ENCODE assay signal across 15 cellular contexts in the genomic region with DNA sequence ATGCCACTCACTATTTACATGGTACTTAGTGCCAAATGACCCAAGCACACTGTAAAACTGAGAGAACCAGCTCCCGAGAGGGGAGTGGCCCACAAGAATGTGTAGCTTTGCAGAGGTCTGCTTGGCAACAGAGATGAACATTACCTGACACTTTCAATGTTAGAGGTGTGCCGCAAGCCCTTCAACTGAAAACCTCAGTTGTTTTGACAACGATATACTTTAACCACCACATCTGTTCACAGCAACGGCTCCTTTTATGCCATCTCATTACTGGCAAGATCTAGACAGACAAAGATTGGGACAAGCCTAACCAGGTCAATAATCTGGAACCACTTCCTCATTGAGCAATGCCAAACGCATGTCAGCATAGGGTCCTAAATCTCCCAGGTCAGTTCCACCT. TPM values are rescaled to one million over a fixed set of nuclear protein-coding genes. Genes with fewer than 3 reads are reported as not detected.
DNase-seq lines count a peak whose midpoint lies in the region; ATAC-seq, FAIRE-seq and TF ChIP-seq lines count a peak whose summit lies in the region.
"Had no signal": no experiment of that assay in that cellular context is flagged by ENCODE, and none has a peak within 500 bp of the region (broad histone marks: within the 10 kb centered on the region; RNA-seq: fewer than 3 reads in every experiment).

No MANE protein-coding gene starts in this region.

- FAIRE-seq in HepG2 (lab: Jason Lieb, UNC) (no peak), RCC 7860 (lab: Jason Lieb, UNC) (no peak)

- H3K4me1 ChIP-seq in liver (ENCODE audit: control insufficient read depth in 4 of 4, insufficient read depth in 4 of 4, low read length in 3 of 4) (peaks cover 0 to 41% (median 35%) of the 10 kb centered on the region in 4 donors), HepG2 (ENCODE audit: insufficient read depth, low read length) (peaks cover 12% of the 10 kb centered on the region), heart right ventricle (peaks cover 0 to 42% (median 7%) of the 10 kb centered on the region in 9 donors)

- ATAC-seq in HepG2 (no peak), heart right ventricle (peak in 2 of 8 donors; percentile 32 to 59), GM18909 (IDR thresholded peaks at IDR 0.05; ENCODE audit: poor library complexity, unreplicated experiment) (no peak)

- TF ChIP-seq RAD21 in liver (IDR thresholded peaks at IDR 0.05) (no peak), HepG2 (CRISPR knock-in tag; IDR thresholded peaks at IDR 0.05) (no peak)

- H4K20me1 ChIP-seq in HepG2 (ENCODE audit: insufficient read depth, low read length): no peaks in the 10 kb centered on the region
- H4K20me1 ChIP-seq: BLaER1 treated with 17β-estradiol and CSF1 and Interleukin-3, amounts not matched to agents 10 nM and 100 nM had no signal

- TF ChIP-seq POLR2A in HepG2 (IDR thresholded peaks at IDR 0.05; ENCODE audit: insufficient read depth in 1 of 2, low read depth in 2 of 2, low read length in 2 of 2): no peak

- DNase-seq in HepG2 (ENCODE audit: low spot score) (no peak), NCI-H69 (lab: John Stamatoyannopoulos, UW) (peak; percentile 20), heart right ventricle (no peak), iPS-NIHi11 (ENCODE audit: low spot score) (no peak), RCC 7860 (ENCODE audit: low spot score) (no peak), GM03348 (ENCODE audit: low spot score) (no peak)
- DNase-seq: activated CD4-positive, alpha-beta T cell treated with anti-CD3 and anti-CD28 coated beads for 48 hours; effector CD8-positive, alpha-beta T cell; midbrain; NCI-H187 treated with DMSO at 0.1 percent for 48 hours; stimulated activated CD8-positive, alpha-beta memory T cell treated with anti-CD3 and anti-CD28 coated beads, Interleukin-4, amount 100 ng/mL, for 48 hours had no signal

- H2AFZ ChIP-seq in HepG2 (ENCODE audit: low read length): no peak overlapping the region
- H2AFZ ChIP-seq: hepatocyte had no signal

- intact Hi-C loops in HepG2 (cut with micrococcal nuclease; ENCODE audit: unreplicated experiment): no loop called here
- intact Hi-C loops in heart right ventricle (cut with DNase I): no loop called here

- POLR2A ChIA-PET in HepG2 (lab: Yijun Ruan, JAX): no interaction called here

- no TSS peak for BruUV-seq in HepG2 (replicated peaks; lab: Mats Ljungman, UMichigan)

- no peaks in the 10 kb centered on the region for H3K79me2 ChIP-seq in HepG2 (ENCODE audit: insufficient read depth, low read length)
- H3K79me2 ChIP-seq: hepatocyte had no signal

- H3K4me2 ChIP-seq in HepG2 (ENCODE audit: low read depth, low read length): no peak overlapping the region
- H3K4me2 ChIP-seq: BLaER1 treated with 17β-estradiol and CSF1 and Interleukin-3, amounts not matched to agents 10 nM and 100 nM; hepatocyte had no signal

- H3K9me3 ChIP-seq in liver (ENCODE audit: control insufficient read depth in 4 of 4, low read length in 3 of 4): no peaks in the 10 kb centered on the region
- no peaks in the 10 kb centered on the region for H3K9me3 ChIP-seq in HepG2 (ENCODE audit: low read length)
- H3K9me3 ChIP-seq in heart right ventricle: no peaks in the 10 kb centered on the region
- H3K9me3 ChIP-seq: BLaER1 treated with 17β-estradiol and CSF1 and Interleukin-3, amounts not matched to agents 10 nM and 100 nM had no signal

- TF ChIP-seq CTCF in liver (IDR thresholded peaks at IDR 0.05; ENCODE audit: low read depth, low read length, missing input control) (no peak), HepG2 (CRISPR knock-in tag; IDR thresholded peaks at IDR 0.05) (no peak), heart right ventricle (IDR thresholded peaks at IDR 0.05) (no peak)

- H3K27ac ChIP-seq in liver (ENCODE audit: low read depth in 1 of 2, low read length in 2 of 2) (peak overlapping the region; percentile 48 to 79), HepG2 (ENCODE audit: extremely low read length, insufficient read depth, low read length) (no peak overlapping the region), heart right ventricle (peak overlapping the region; percentile 28 to 83 (median 68))
- H3K27ac ChIP-seq: BLaER1 treated with 17β-estradiol and CSF1 and Interleukin-3, amounts not matched to agents 10 nM and 100 nM; hepatocyte had no signal

- WGBS in liver: 28% methylated on average over 5 of the region's 5 CpGs
- WGBS in HepG2 (ENCODE audit: low lambda C conversion rate): 97% methylated on average over 5 of the region's 5 CpGs
- 54 to 69% methylated on average over 5 of the region's 5 CpGs for WGBS in heart right ventricle, 2 donors

- no peaks in the 10 kb centered on the region for H3K27me3 ChIP-seq in liver (ENCODE audit: control insufficient read depth in 4 of 4, insufficient read depth in 4 of 4, low read length in 3 of 4)
- no peaks in the 10 kb centered on the region for H3K27me3 ChIP-seq in HepG2 (ENCODE audit: control insufficient read depth in 1 of 2, insufficient read depth in 2 of 2, low read length in 2 of 2)
- H3K27me3 ChIP-seq in heart right ventricle: no peaks in the 10 kb centered on the region
- H3K27me3 ChIP-seq: BLaER1 treated with 17β-estradiol and CSF1 and Interleukin-3, amounts not matched to agents 10 nM and 100 nM; hepatocyte had no signal

- H3K4me3 ChIP-seq in liver (ENCODE audit: low read depth in 1 of 3, low read length in 3 of 3): no peak overlapping the region
- no peak overlapping the region for H3K4me3 ChIP-seq in HepG2 (replicated peaks in 1 of 3; ENCODE audit: insufficient read depth in 1 of 3, low read depth in 2 of 3, low read length in 3 of 3)
- peak overlapping the region in 5 of 10 donors; percentile 6 to 19 (median 13) for H3K4me3 ChIP-seq in heart right ventricle
- H3K4me3 ChIP-seq: BLaER1 treated with 17β-estradiol and CSF1 and Interleukin-3, amounts not matched to agents 10 nM and 100 nM; hepatocyte had no signal

- CTCF ChIA-PET in HepG2 (lab: Yijun Ruan, JAX; ENCODE audit: low intra/inter-chr PET ratio, low total read pairs): no interaction called here

- H3K36me3 ChIP-seq in liver (ENCODE audit: control insufficient read depth in 4 of 4, insufficient read depth in 3 of 4, low read depth in 1 of 4, low read length in 3 of 4): no peaks in the 10 kb centered on the region
- peaks cover 1 to 4% of the 10 kb centered on the region in 2 experiments; a peak in 2 of 5 replicates for H3K36me3 ChIP-seq in HepG2 (replicated peaks in 1 of 2; ENCODE audit: control insufficient read depth in 1 of 2, insufficient read depth in 2 of 2, low read length in 2 of 2)
- H3K36me3 ChIP-seq in heart right ventricle: no peaks in the 10 kb centered on the region

- in situ Hi-C loops in HepG2 (cut with HindIII; ENCODE audit: extremely low pct_ligation_motif_present, low pct_unique_long_range_greater_than_20kb): no loop called here

- TF ChIP-seq EP300 in HepG2 (IDR thresholded peaks at IDR 0.05; ENCODE audit: low read depth in 2 of 2, low read length in 2 of 2): no peak
- no peak for TF ChIP-seq EP300 in HepG2 (CRISPR knock-in tag; IDR thresholded peaks at IDR 0.05; ENCODE audit: borderline replicate concordance)

- H3K9ac ChIP-seq in liver (ENCODE audit: low read depth in 1 of 2, low read length in 2 of 2) (peak overlapping the region in 1 of 2 donors; percentile 12), HepG2 (ENCODE audit: insufficient read depth, low read depth, low read length) (no peak overlapping the region)
- H3K9ac ChIP-seq: BLaER1 treated with 17β-estradiol and CSF1 and Interleukin-3, amounts not matched to agents 10 nM and 100 nM had no signal

TF ChIP-seq in liver, 16 proteins besides CTCF, POLR2A, EP300 and RAD21 (continues in another document):
- TF ChIP-seq, protein P1, sequence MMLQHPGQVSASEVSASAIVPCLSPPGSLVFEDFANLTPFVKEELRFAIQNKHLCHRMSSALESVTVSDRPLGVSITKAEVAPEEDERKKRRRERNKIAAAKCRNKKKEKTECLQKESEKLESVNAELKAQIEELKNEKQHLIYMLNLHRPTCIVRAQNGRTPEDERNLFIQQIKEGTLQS (IDR thresholded peaks at IDR 0.05): no peak
- peak in 1 of 2 donors; percentile 38 for TF ChIP-seq RXRA (IDR thresholded peaks at IDR 0.05)

TF ChIP-seq in HepG2, 621 proteins besides CTCF, POLR2A, EP300 and RAD21 (continues in another document):
- TF ChIP-seq ZMYM4 (CRISPR knock-in tag; IDR thresholded peaks at IDR 0.05) (no peak), ATF5 (CRISPR knock-in tag; IDR thresholded peaks at IDR 0.05; ENCODE audit: low read depth) (no peak), SMARCE1 (IDR thresholded peaks at IDR 0.05; ENCODE audit: borderline replicate concordance) (no peak)

RNA-seq across cellular contexts. Expression of gene NEK10, which starts 23.7 kb away (rescaled TPM):
- total RNA-seq in liver (1 to 10 TPM in 1 of 2 donors, under 1 TPM in 1; 0.70 to 2.1 TPM), HepG2 (2016; rRNA removed; fragmentation: Illumina TruSeq; extraction: Trizol) (14.2 and 15.0 TPM in 2 replicates), heart right ventricle (10 to 100 TPM in 4 of 10 donors, 1 to 10 TPM in 6; 3.1 to 17.5 (median 8.6) TPM)
- polyA plus RNA-seq in liver (under 1 TPM in 1 of 2 donors, not detected in 1; 0.23 TPM), HepG2 (2011; rRNA removed) (2.3 and 2.8 TPM in 2 replicates), heart right ventricle (1 to 10 TPM in 1 of 2 donors, under 1 TPM in 1; 0.36 to 5.6 TPM)
- total RNA-seq in HepG2 (2016; cell fraction: cytosol; rRNA removed; fragmentation: Illumina TruSeq; extraction: Trizol; ENCODE audit: low read depth): 10.7 and 11.1 TPM in 2 replicates
- 13.1 and 15.6 TPM in 2 replicates for total RNA-seq in HepG2 (2016; cell fraction: insoluble cytoplasmic fraction; rRNA removed; fragmentation: Illumina TruSeq; extraction: Trizol)
- total RNA-seq in HepG2 (2016; cell fraction: membrane; rRNA removed; fragmentation: Illumina TruSeq; extraction: Trizol): 6.9 and 9.2 TPM in 2 replicates
- total RNA-seq in HepG2 (2016; cell fraction: nucleus; rRNA removed; fragmentation: Illumina TruSeq; extraction: Trizol): 33.9 and 37.7 TPM in 2 replicates
- polyA plus RNA-seq in HepG2 (2011; cell fraction: cytosol; rRNA removed): 1.3 TPM in 2 replicates
- 4.3 and 4.4 TPM in 2 replicates for polyA plus RNA-seq in HepG2 (2011; cell fraction: nucleus; rRNA removed)
- 3.2 and 3.8 TPM in 2 replicates for polyA plus RNA-seq in HepG2 (2012)
- polyA plus RNA-seq in HepG2 (2016; cell fraction: cytosol; fragmentation: Illumina TruSeq; extraction: Trizol; ENCODE audit: low read depth): 0.54 and 0.58 TPM in 2 replicates
- 4.4 and 4.9 TPM in 2 replicates for polyA plus RNA-seq in HepG2 (2016; cell fraction: insoluble cytoplasmic fraction; fragmentation: Illumina TruSeq; extraction: Trizol; ENCODE audit: low read depth)
- polyA plus RNA-seq in HepG2 (2016; cell fraction: membrane; fragmentation: Illumina TruSeq; extraction: Trizol; ENCODE audit: low read depth): 1.8 and 1.9 TPM in 2 replicates
- 10.4 and 12.9 TPM in 2 replicates for polyA plus RNA-seq in HepG2 (2016; cell fraction: nucleus; fragmentation: Illumina TruSeq; extraction: Trizol; ENCODE audit: insufficient read depth, low read depth)
- 2.6 and 3.5 TPM in 2 replicates for polyA minus RNA-seq in HepG2 (2011; rRNA and poly(A)+ RNA removed; ENCODE audit: low replicate concordance)
- polyA minus RNA-seq in HepG2 (2011; cell fraction: cytosol; rRNA and poly(A)+ RNA removed): 1.8 and 3.3 TPM in 2 replicates
- polyA minus RNA-seq in HepG2 (2011; cell fraction: nucleus; rRNA and poly(A)+ RNA removed): 32.0 and 40.3 TPM in 2 replicates
